ENCODE assay signal across 8 cellular contexts in genomic region chr12:7995266-7995963, GRCh38. TPM values are rescaled to one million over a fixed set of nuclear protein-coding genes. Genes with fewer than 3 reads are reported as not detected.
DNase-seq lines count a peak whose midpoint lies in the region; TF ChIP-seq lines count a peak whose summit lies in the region.

No MANE protein-coding gene starts in this region.

- no peaks in the 10 kb centered on the region for H4K20me1 ChIP-seq in H9 (ENCODE audit: control insufficient read depth, insufficient read depth, insufficient read length)

- H3K27ac Mint-ChIP-seq in H9 (no peak overlapping the region), type B pancreatic cell (no peak overlapping the region)

- H3K9ac ChIP-seq in H9 (ENCODE audit: extremely low read depth, insufficient read length, low read length): no peak overlapping the region

- H3K4me2 ChIP-seq in H9 (ENCODE audit: insufficient read depth, insufficient read length, low read length): no peak overlapping the region

- H3K79me2 ChIP-seq in H9 (ENCODE audit: insufficient read depth, low read length): no peaks in the 10 kb centered on the region

- no peak overlapping the region for H2BK12ac ChIP-seq in H9 (ENCODE audit: insufficient read length, low read depth, low read length)

- no peaks in the 10 kb centered on the region for H3K79me1 ChIP-seq in H9 (ENCODE audit: insufficient read depth, low read depth, low read length, poor library complexity, severe bottlenecking)

- no peak overlapping the region for H3K56ac ChIP-seq in H9 (ENCODE audit: insufficient read length, low read depth, low read length)

- H3K23me2 ChIP-seq in H9 (ENCODE audit: insufficient read length, low read depth, low read length, poor library complexity, severe bottlenecking): no peaks in the 10 kb centered on the region

- peaks cover 3% of the 10 kb centered on the region; the same call in 1 of the 2 replicates for H3K4me1 ChIP-seq in H9 (ENCODE audit: insufficient read depth, low read length)

- no peak overlapping the region for H2BK5ac ChIP-seq in H9 (ENCODE audit: insufficient read length, low read length)

- H3K18ac ChIP-seq in H9 (ENCODE audit: insufficient read length, low read depth, low read length): no peak overlapping the region

- H3K36me3 Mint-ChIP-seq in H9 (ENCODE audit: insufficient read depth in 1 of 3, low read depth in 3 of 3) (peaks cover 14 to 18% (median 16%) of the 10 kb centered on the region in 3 experiments), type B pancreatic cell (peaks cover 7% of the 10 kb centered on the region)

- no CpG with 5 or more reads among the region's 9 CpGs for WGBS in H9 (ENCODE audit: extremely low coverage, insufficient read length, low lambda C conversion rate)

- no peak overlapping the region for H3K14ac ChIP-seq in H9 (ENCODE audit: insufficient read depth, low read length)

- no peak overlapping the region for H4K8ac ChIP-seq in H9 (replicated peaks; ENCODE audit: insufficient read length, low read depth, low read length)

- no peak overlapping the region for H3K4ac ChIP-seq in H9 (ENCODE audit: low read depth, low read length)

- no peaks in the 10 kb centered on the region for H3K9me3 ChIP-seq in H9 (ENCODE audit: control insufficient read depth, low read depth, low read length)

- no peak overlapping the region for H2AK5ac ChIP-seq in H9 (ENCODE audit: insufficient read length, low read length)

- DNase-seq in GM04503 (ENCODE audit: low read depth) (peak; percentile 65), H9 (peak; percentile 91), SIG-M5 (lab: John Stamatoyannopoulos, UW) (peak; percentile 84), globus pallidus (ENCODE audit: low spot score) (peak; percentile 74), pons (ENCODE audit: low spot score) (peak; percentile 85), type B pancreatic cell (ENCODE audit: extremely low spot score, unreplicated experiment) (peak; percentile 70)
- peak; percentile 93 for DNase-seq in activated effector memory CD4-positive, alpha-beta T cell treated with anti-CD3 and anti-CD28 coated beads, Interleukin-2, amount 50 U/mL, for 16 hours

- H3K4me3 Mint-ChIP-seq in H9 (no peak overlapping the region), type B pancreatic cell (no peak overlapping the region)

- H2BK15ac ChIP-seq in H9 (ENCODE audit: low read depth, low read length): no peak overlapping the region

- H4K91ac ChIP-seq in H9 (ENCODE audit: insufficient read length, low read depth, low read length): no peak overlapping the region

- H3K4me1 Mint-ChIP-seq in H9: peaks cover 5 to 11% of the 10 kb centered on the region in 2 experiments; a peak in 3 of 4 replicates
- H3K4me1 Mint-ChIP-seq in type B pancreatic cell (ENCODE audit: unreplicated experiment): peaks cover 4% of the 10 kb centered on the region

- H3K27me3 ChIP-seq in H9 (ENCODE audit: insufficient read depth, low read length): no peaks in the 10 kb centered on the region

- H3K27ac ChIP-seq in H9 (ENCODE audit: insufficient read length, low read depth, low read length): no peak overlapping the region

- H3K27me3 Mint-ChIP-seq in H9 (ENCODE audit: low read depth) (no peaks in the 10 kb centered on the region), type B pancreatic cell (no peaks in the 10 kb centered on the region)

- H3K9me3 Mint-ChIP-seq in H9 (peaks cover 27% of the 10 kb centered on the region in 2 experiments), type B pancreatic cell (no peaks in the 10 kb centered on the region)

- peak; percentile 93 for TF ChIP-seq CTCF in H9 (conservative IDR thresholded peaks at IDR 0.05)
- peak; percentile 89 for TF ChIP-seq CTCF in LNCAP (IDR thresholded peaks at IDR 0.05)
- TF ChIP-seq CTCF in type B pancreatic cell (conservative IDR thresholded peaks at IDR 0.05): peak; percentile 89

- H4K5ac ChIP-seq in H9 (ENCODE audit: insufficient read length, low read depth, low read length): no peak overlapping the region

- no peak overlapping the region for H2BK20ac ChIP-seq in H9 (ENCODE audit: low read depth, low read length, poor library complexity, severe bottlenecking)

- no peak overlapping the region for H2AFZ ChIP-seq in H9 (ENCODE audit: low read length)

- H3K23ac ChIP-seq in H9 (ENCODE audit: insufficient read length, low read depth, low read length): no peak overlapping the region

- no peak overlapping the region for H2BK120ac ChIP-seq in H9 (ENCODE audit: low read depth, low read length, poor library complexity, severe bottlenecking)

- no peak overlapping the region for H3T11ph ChIP-seq in H9 (ENCODE audit: low read length)

RNA-seq across cellular contexts. Expression of gene FOXJ2, which starts 37.1 kb away (rescaled TPM):
- total RNA-seq in H9 (2021) (5.5 and 5.9 TPM in 2 replicates), type B pancreatic cell (ENCODE audit: low replicate concordance) (15.6 and 35.5 TPM in 2 replicates)

RNA-seq across cellular contexts. Expression of gene SLC2A3, which starts 59.4 kb away (rescaled TPM):
- total RNA-seq in H9 (2021) (569 and 581 TPM in 2 replicates), type B pancreatic cell (ENCODE audit: low replicate concordance) (214 and 2,005 TPM in 2 replicates)
